ENCODE assay signal across 16 cellular contexts in the genomic region with DNA sequence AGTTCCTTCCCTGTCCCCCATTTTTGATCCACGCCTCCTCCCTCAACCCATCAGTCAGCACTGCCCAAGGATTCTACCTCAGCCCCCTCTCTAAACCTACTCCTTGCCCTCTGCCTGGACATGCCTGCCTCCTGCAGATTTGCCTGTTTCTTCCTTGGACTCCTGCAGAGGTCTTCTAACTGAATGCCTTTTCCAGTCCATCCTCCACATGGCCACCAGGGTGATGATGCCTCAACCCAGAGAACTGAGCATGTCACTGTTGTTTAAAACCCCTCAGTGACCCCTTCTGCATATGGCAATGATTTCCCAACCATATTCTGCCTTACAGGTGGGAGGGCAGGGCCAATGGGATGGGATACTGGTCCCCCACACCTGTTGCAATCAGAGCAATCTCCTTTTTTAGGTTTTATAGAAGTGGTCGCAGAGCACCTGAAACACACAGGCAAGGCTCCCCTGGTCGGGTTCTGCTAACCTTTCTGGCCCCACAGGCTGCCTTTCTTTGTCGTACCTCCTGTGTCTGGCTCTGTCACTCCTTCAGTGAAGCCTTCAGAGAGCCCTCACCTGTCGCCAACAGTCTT. TPM values are rescaled to one million over a fixed set of nuclear protein-coding genes. Genes with fewer than 3 reads are reported as not detected.
DNase-seq lines count a peak whose midpoint lies in the region; ATAC-seq and TF ChIP-seq lines count a peak whose summit lies in the region.
"Had no signal": no experiment of that assay in that cellular context is flagged by ENCODE, and none has a peak within 500 bp of the region (broad histone marks: within the 10 kb centered on the region; RNA-seq: fewer than 3 reads in every experiment).

No MANE protein-coding gene starts in this region.

- H3K18ac ChIP-seq in trophoblast cell (ENCODE audit: low read length), result no peak overlapping the region

- no peak overlapping the region for H3K4me3 Mint-ChIP-seq in activated naive CD4-positive, alpha-beta T cell treated with anti-CD3 and anti-CD28 coated beads, Interleukin-2, amount 50 U/mL, for 24 hours
- H3K4me3 Mint-ChIP-seq in effector memory CD8-positive, alpha-beta T cell, result no peak overlapping the region
- no peak overlapping the region for H3K4me3 Mint-ChIP-seq in progenitor cell of endocrine pancreas (ENCODE audit: low read depth)

- no peak overlapping the region for H3K4ac ChIP-seq in trophoblast cell (ENCODE audit: low read depth, low read length)

- H2BK5ac ChIP-seq in trophoblast cell (ENCODE audit: low read depth, low read length, poor library complexity), result no peak overlapping the region

- no peak overlapping the region for H3K9ac ChIP-seq in trophoblast cell (ENCODE audit: low read length)

- H3K79me1 ChIP-seq in trophoblast cell (ENCODE audit: low read length), result no peaks in the 10 kb centered on the region

- peaks cover 19 to 45% of the 10 kb centered on the region in 2 experiments for H3K36me3 ChIP-seq in trophoblast cell (ENCODE audit: control insufficient read depth in 1 of 2, insufficient read depth in 2 of 2, low read length in 2 of 2)

- H3K4me1 Mint-ChIP-seq in activated naive CD4-positive, alpha-beta T cell treated with anti-CD3 and anti-CD28 coated beads, Interleukin-2, amount 50 U/mL, for 24 hours, result peaks cover 54% of the 10 kb centered on the region
- H3K4me1 Mint-ChIP-seq in effector memory CD8-positive, alpha-beta T cell (ENCODE audit: low read depth in 2 of 2), result peaks cover 31 to 32% of the 10 kb centered on the region in 2 donors
- H3K4me1 Mint-ChIP-seq in progenitor cell of endocrine pancreas (ENCODE audit: low read depth), result no peaks in the 10 kb centered on the region

- no peaks in the 10 kb centered on the region for H3K9me3 Mint-ChIP-seq in activated naive CD4-positive, alpha-beta T cell treated with anti-CD3 and anti-CD28 coated beads, Interleukin-2, amount 50 U/mL, for 24 hours
- H3K9me3 Mint-ChIP-seq in effector memory CD8-positive, alpha-beta T cell, result no peaks in the 10 kb centered on the region
- no peaks in the 10 kb centered on the region for H3K9me3 Mint-ChIP-seq in progenitor cell of endocrine pancreas (ENCODE audit: low read depth)

- no CpG with 5 or more reads among the region's 5 CpGs for WGBS in trophoblast cell (ENCODE audit: extremely low coverage, insufficient coverage, insufficient read length)

- H4K12ac ChIP-seq in trophoblast cell (ENCODE audit: low read depth, low read length), result no peak overlapping the region

- no peak for DNase-seq in activated naive CD4-positive, alpha-beta T cell treated with Interleukin-2 at 50 U/mL for 16 hours
- peak; percentile 36 for DNase-seq in NAMALWA (ENCODE audit: low spot score)
- DNase-seq in effector memory CD8-positive, alpha-beta T cell, result no peak
- no peak for DNase-seq in progenitor cell of endocrine pancreas (ENCODE audit: low spot score, unreplicated experiment)
- DNase-seq in anterior cingulate cortex (lab: John Stamatoyannopoulos, UW), result no peak
- no peak for DNase-seq in trophoblast cell
- DNase-seq: activated T-cell treated with anti-CD3 and anti-CD28 coated beads, Interleukin-2, amount 50 U/mL, for 48 hours; effector CD4-positive, alpha-beta T cell; MM.1S; NCI-H2081; NCI-H774; stimulated activated CD4-positive, alpha-beta T cell treated with anti-CD3 and anti-CD28 coated beads, Interleukin-4, amount 100 ng/mL, for 24 hours had no signal

- H3K4me1 ChIP-seq in trophoblast cell (ENCODE audit: control insufficient read depth in 1 of 2, insufficient read depth in 2 of 2, low read length in 2 of 2), result peaks cover 6 to 7% of the 10 kb centered on the region in 2 experiments

- H3K27me3 ChIP-seq in trophoblast cell (ENCODE audit: insufficient read depth, low read length), result no peaks in the 10 kb centered on the region

- H3K23ac ChIP-seq in trophoblast cell (ENCODE audit: low read length), result no peak overlapping the region

- no peak overlapping the region for H3K4me2 ChIP-seq in trophoblast cell (ENCODE audit: low read length)

- no peak for ATAC-seq in effector memory CD8-positive, alpha-beta T cell (replicated peaks)
- ATAC-seq in HG03571 (IDR thresholded peaks at IDR 0.05; ENCODE audit: unreplicated experiment), result no peak
- ATAC-seq: activated CD4-positive, CD25-positive, alpha-beta regulatory T cell treated with anti-CD3 and anti-CD28 coated beads, Interleukin-2, amount 50 U/mL, for 24 hours had no signal

- no peak overlapping the region for H2AK5ac ChIP-seq in trophoblast cell (ENCODE audit: low read length)

- H2AFZ ChIP-seq in trophoblast cell (ENCODE audit: insufficient read depth, low read length, poor library complexity), result no peak overlapping the region

- H3K27ac ChIP-seq in trophoblast cell (ENCODE audit: low read depth, low read length), result no peak overlapping the region

- H3K14ac ChIP-seq in trophoblast cell (ENCODE audit: low read length), result no peak overlapping the region

- no peak overlapping the region for H4K91ac ChIP-seq in trophoblast cell (ENCODE audit: low read depth, low read length)

- H3K27ac Mint-ChIP-seq in activated naive CD4-positive, alpha-beta T cell treated with anti-CD3 and anti-CD28 coated beads, Interleukin-2, amount 50 U/mL, for 24 hours, result peak overlapping the region; percentile 30
- peak overlapping the region; percentile 50 to 56 for H3K27ac Mint-ChIP-seq in effector memory CD8-positive, alpha-beta T cell
- peak overlapping the region; percentile 65 for H3K27ac Mint-ChIP-seq in progenitor cell of endocrine pancreas

- no peak overlapping the region for H3K4me3 ChIP-seq in trophoblast cell (ENCODE audit: low read depth, low read length)

- H2BK12ac ChIP-seq in trophoblast cell (ENCODE audit: low read length), result no peak overlapping the region

- peaks cover 5% of the 10 kb centered on the region for H3K9me3 ChIP-seq in trophoblast cell (ENCODE audit: insufficient read depth, low read depth, low read length)

- H3K27me3 Mint-ChIP-seq in activated naive CD4-positive, alpha-beta T cell treated with anti-CD3 and anti-CD28 coated beads, Interleukin-2, amount 50 U/mL, for 24 hours, result no peaks in the 10 kb centered on the region
- H3K27me3 Mint-ChIP-seq in effector memory CD8-positive, alpha-beta T cell, result no peaks in the 10 kb centered on the region
- no peaks in the 10 kb centered on the region for H3K27me3 Mint-ChIP-seq in progenitor cell of endocrine pancreas

- TF ChIP-seq CTCF in progenitor cell of endocrine pancreas (IDR thresholded peaks at IDR 0.05; ENCODE audit: unreplicated experiment), result no peak

- H3K36me3 Mint-ChIP-seq in activated naive CD4-positive, alpha-beta T cell treated with anti-CD3 and anti-CD28 coated beads, Interleukin-2, amount 50 U/mL, for 24 hours, result peaks cover 15% of the 10 kb centered on the region
- H3K36me3 Mint-ChIP-seq in effector memory CD8-positive, alpha-beta T cell (ENCODE audit: insufficient read depth), result peaks cover 54% of the 10 kb centered on the region
- peaks cover 42% of the 10 kb centered on the region for H3K36me3 Mint-ChIP-seq in progenitor cell of endocrine pancreas (ENCODE audit: insufficient read depth)

- no peak overlapping the region for H4K8ac ChIP-seq in trophoblast cell (ENCODE audit: low read depth, low read length)

- H2BK120ac ChIP-seq in trophoblast cell (ENCODE audit: insufficient read depth, low read length, poor library complexity), result no peak overlapping the region

- no peaks in the 10 kb centered on the region for H3K79me2 ChIP-seq in trophoblast cell (ENCODE audit: control insufficient read depth, insufficient read depth, low read length, poor library complexity)

RNA-seq across cellular contexts. Expression of a gene that starts 9.3 kb away (rescaled TPM):
- 113 and 123 TPM in 2 replicates for total RNA-seq in progenitor cell of endocrine pancreas
- polyA plus RNA-seq in trophoblast cell (2013), result 12.4 and 12.8 TPM in 2 replicates

RNA-seq across cellular contexts. Expression of a gene that starts 19.0 kb away (rescaled TPM):
- total RNA-seq in progenitor cell of endocrine pancreas, result 214 and 223 TPM in 2 replicates
- 170 and 172 TPM in 2 replicates for polyA plus RNA-seq in trophoblast cell (2013)

RNA-seq across cellular contexts. Expression of a gene that starts 36.1 kb away (rescaled TPM):
- total RNA-seq in progenitor cell of endocrine pancreas, result not detected in 2 replicates
- polyA plus RNA-seq in trophoblast cell (2013), result not detected in 2 replicates
- polyA plus RNA-seq: urinary bladder had no signal
